ENCODE assay signal across 1 cellular context in the genomic region with DNA sequence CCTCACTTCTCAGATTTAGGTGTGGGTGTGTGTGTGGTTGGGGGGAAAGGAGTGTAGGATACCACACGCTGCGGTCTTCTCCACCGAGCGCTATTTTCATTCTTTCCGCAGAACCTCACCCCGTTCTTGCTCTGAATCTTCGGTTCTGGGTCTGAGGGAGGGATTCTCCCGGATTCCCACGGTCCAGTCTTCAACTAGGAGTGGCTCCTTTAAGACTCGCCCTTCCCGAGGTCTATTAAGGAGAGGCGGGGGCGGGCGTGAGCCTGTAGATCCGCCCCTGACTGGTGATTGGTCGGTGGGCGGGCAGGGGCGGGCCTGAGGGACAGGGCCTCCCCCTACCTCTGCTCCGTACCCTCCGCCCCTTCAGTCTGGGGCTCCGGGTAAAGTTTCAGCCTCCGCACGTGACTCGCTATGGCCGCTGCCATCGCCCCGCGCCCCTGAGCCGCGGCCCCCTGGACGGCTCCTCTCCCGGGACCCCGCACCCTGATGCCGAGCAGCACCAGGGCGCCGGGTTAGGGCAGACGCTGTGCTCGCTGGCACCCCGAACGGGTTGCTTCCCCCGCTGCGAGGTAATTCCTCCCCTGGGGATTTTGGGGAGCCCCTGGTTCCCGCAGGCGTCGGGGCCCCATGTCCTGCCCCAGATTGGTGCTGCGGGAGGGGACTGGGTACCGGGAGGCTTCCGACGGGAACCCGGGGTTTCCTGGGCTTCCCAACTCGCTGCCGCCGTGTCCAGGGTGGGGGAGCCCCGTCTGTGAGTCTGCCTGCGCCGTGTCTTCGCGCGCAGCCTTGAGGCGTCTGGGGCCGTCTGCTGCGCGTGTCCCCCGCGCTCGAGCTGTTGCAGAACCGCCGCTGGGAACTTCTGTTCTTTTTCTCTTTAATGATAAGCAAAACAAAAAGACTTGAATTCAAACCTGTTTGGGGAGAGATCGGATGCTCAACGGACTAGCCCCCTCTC.
TF ChIP-seq lines count a peak whose summit lies in the region.

No MANE protein-coding gene starts in this region.

TF ChIP-seq in HepG2, 621 proteins besides CTCF, POLR2A, EP300 and RAD21 (continued from another document and continues in another):
- TF ChIP-seq, protein P1, sequence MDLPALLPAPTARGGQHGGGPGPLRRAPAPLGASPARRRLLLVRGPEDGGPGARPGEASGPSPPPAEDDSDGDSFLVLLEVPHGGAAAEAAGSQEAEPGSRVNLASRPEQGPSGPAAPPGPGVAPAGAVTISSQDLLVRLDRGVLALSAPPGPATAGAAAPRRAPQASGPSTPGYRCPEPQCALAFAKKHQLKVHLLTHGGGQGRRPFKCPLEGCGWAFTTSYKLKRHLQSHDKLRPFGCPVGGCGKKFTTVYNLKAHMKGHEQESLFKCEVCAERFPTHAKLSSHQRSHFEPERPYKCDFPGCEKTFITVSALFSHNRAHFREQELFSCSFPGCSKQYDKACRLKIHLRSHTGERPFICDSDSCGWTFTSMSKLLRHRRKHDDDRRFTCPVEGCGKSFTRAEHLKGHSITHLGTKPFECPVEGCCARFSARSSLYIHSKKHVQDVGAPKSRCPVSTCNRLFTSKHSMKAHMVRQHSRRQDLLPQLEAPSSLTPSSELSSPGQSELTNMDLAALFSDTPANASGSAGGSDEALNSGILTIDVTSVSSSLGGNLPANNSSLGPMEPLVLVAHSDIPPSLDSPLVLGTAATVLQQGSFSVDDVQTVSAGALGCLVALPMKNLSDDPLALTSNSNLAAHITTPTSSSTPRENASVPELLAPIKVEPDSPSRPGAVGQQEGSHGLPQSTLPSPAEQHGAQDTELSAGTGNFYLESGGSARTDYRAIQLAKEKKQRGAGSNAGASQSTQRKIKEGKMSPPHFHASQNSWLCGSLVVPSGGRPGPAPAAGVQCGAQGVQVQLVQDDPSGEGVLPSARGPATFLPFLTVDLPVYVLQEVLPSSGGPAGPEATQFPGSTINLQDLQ (CRISPR knock-in tag; IDR thresholded peaks at IDR 0.05), result peak; percentile 54; the same call in 1 of the 2 replicates
- TF ChIP-seq ZFP82 (CRISPR knock-in tag; IDR thresholded peaks at IDR 0.05; ENCODE audit: borderline replicate concordance) (peak; percentile 76), ZMAT3 (CRISPR knock-in tag; conservative IDR thresholded peaks at IDR 0.05) (0 out of 2 replicates have a peak, but pooled peaks have one; percentile 43), YY1 (IDR thresholded peaks at IDR 0.05; ENCODE audit: insufficient read depth, insufficient replicate concordance, low read depth, low read length) (peak; percentile 94), ZNF670 (CRISPR knock-in tag; IDR thresholded peaks at IDR 0.05; ENCODE audit: borderline replicate concordance) (0 out of 2 replicates have a peak, but pooled peaks have one; percentile 78), SIX1 (CRISPR knock-in tag; IDR thresholded peaks at IDR 0.05; ENCODE audit: borderline replicate concordance) (peak; percentile 86), CHD4 (IDR thresholded peaks at IDR 0.05; ENCODE audit: borderline replicate concordance, low read length) (peak; percentile 63; the same call in 1 of the 2 replicates), HMG20B (CRISPR knock-in tag; conservative IDR thresholded peaks at IDR 0.05) (no peak), SIX4 (CRISPR knock-in tag; IDR thresholded peaks at IDR 0.05) (peak; percentile 57; the same call in 1 of the 2 replicates), ZNF274 (CRISPR knock-in tag; IDR thresholded peaks at IDR 0.05) (peak; percentile 69; the same call in 1 of the 2 replicates), FOXO1 (CRISPR knock-in tag; IDR thresholded peaks at IDR 0.05) (peak; percentile 26; the same call in 1 of the 2 replicates), NR2F2 (IDR thresholded peaks at IDR 0.05; ENCODE audit: borderline replicate concordance, low read depth) (no peak; the same call in 1 of the 2 replicates), RXRB (CRISPR knock-in tag; IDR thresholded peaks at IDR 0.05; ENCODE audit: borderline replicate concordance) (peak; percentile 61; the same call in 1 of the 2 replicates), SRSF1 (optimal IDR thresholded peaks at IDR 0.05; ENCODE audit: low read depth, low read length) (no peak), TP53 (CRISPR knock-in tag; conservative IDR thresholded peaks at IDR 0.05) (no peak), ZNF205 (CRISPR knock-in tag; IDR thresholded peaks at IDR 0.05) (peak; percentile 73; the same call in 1 of the 2 replicates), SKI (IDR thresholded peaks at IDR 0.05; ENCODE audit: partially characterized antibody) (peak; percentile 50), KAT7 (CRISPR knock-in tag; IDR thresholded peaks at IDR 0.05; ENCODE audit: borderline replicate concordance) (peak; percentile 92), TARDBP (CRISPR knock-in tag; IDR thresholded peaks at IDR 0.05) (no peak), ZNF605 (CRISPR knock-in tag; IDR thresholded peaks at IDR 0.05) (peak; percentile 96), ZSCAN12 (CRISPR knock-in tag; IDR thresholded peaks at IDR 0.05) (peak; percentile 46; the same call in 1 of the 2 replicates), GABPA (IDR thresholded peaks at IDR 0.05; ENCODE audit: low read depth, low read length) (no peak), GABPA (CRISPR knock-in tag; IDR thresholded peaks at IDR 0.05; ENCODE audit: low read depth) (0 out of 2 replicates have a peak, but pooled peaks have one; percentile 15), BCL6 (CRISPR knock-in tag; IDR thresholded peaks at IDR 0.05) (peak; percentile 69)
- TF ChIP-seq, protein P2, sequence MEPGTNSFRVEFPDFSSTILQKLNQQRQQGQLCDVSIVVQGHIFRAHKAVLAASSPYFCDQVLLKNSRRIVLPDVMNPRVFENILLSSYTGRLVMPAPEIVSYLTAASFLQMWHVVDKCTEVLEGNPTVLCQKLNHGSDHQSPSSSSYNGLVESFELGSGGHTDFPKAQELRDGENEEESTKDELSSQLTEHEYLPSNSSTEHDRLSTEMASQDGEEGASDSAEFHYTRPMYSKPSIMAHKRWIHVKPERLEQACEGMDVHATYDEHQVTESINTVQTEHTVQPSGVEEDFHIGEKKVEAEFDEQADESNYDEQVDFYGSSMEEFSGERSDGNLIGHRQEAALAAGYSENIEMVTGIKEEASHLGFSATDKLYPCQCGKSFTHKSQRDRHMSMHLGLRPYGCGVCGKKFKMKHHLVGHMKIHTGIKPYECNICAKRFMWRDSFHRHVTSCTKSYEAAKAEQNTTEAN (CRISPR knock-in tag; conservative IDR thresholded peaks at IDR 0.05), result no peak; the same call in 1 of the 2 replicates
- TF ChIP-seq, protein P3, sequence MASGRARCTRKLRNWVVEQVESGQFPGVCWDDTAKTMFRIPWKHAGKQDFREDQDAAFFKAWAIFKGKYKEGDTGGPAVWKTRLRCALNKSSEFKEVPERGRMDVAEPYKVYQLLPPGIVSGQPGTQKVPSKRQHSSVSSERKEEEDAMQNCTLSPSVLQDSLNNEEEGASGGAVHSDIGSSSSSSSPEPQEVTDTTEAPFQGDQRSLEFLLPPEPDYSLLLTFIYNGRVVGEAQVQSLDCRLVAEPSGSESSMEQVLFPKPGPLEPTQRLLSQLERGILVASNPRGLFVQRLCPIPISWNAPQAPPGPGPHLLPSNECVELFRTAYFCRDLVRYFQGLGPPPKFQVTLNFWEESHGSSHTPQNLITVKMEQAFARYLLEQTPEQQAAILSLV (CRISPR knock-in tag; IDR thresholded peaks at IDR 0.05; ENCODE audit: borderline replicate concordance), result peak; percentile 32; the same call in 1 of the 2 replicates
- TF ChIP-seq, protein P4, sequence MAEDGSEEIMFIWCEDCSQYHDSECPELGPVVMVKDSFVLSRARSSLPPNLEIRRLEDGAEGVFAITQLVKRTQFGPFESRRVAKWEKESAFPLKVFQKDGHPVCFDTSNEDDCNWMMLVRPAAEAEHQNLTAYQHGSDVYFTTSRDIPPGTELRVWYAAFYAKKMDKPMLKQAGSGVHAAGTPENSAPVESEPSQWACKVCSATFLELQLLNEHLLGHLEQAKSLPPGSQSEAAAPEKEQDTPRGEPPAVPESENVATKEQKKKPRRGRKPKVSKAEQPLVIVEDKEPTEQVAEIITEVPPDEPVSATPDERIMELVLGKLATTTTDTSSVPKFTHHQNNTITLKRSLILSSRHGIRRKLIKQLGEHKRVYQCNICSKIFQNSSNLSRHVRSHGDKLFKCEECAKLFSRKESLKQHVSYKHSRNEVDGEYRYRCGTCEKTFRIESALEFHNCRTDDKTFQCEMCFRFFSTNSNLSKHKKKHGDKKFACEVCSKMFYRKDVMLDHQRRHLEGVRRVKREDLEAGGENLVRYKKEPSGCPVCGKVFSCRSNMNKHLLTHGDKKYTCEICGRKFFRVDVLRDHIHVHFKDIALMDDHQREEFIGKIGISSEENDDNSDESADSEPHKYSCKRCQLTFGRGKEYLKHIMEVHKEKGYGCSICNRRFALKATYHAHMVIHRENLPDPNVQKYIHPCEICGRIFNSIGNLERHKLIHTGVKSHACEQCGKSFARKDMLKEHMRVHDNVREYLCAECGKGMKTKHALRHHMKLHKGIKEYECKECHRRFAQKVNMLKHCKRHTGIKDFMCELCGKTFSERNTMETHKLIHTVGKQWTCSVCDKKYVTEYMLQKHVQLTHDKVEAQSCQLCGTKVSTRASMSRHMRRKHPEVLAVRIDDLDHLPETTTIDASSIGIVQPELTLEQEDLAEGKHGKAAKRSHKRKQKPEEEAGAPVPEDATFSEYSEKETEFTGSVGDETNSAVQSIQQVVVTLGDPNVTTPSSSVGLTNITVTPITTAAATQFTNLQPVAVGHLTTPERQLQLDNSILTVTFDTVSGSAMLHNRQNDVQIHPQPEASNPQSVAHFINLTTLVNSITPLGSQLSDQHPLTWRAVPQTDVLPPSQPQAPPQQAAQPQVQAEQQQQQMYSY (CRISPR knock-in tag; IDR thresholded peaks at IDR 0.05), result no peak
- TF ChIP-seq, protein P5, sequence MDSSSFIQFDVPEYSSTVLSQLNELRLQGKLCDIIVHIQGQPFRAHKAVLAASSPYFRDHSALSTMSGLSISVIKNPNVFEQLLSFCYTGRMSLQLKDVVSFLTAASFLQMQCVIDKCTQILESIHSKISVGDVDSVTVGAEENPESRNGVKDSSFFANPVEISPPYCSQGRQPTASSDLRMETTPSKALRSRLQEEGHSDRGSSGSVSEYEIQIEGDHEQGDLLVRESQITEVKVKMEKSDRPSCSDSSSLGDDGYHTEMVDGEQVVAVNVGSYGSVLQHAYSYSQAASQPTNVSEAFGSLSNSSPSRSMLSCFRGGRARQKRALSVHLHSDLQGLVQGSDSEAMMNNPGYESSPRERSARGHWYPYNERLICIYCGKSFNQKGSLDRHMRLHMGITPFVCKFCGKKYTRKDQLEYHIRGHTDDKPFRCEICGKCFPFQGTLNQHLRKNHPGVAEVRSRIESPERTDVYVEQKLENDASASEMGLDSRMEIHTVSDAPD (CRISPR knock-in tag; IDR thresholded peaks at IDR 0.05), result no peak
- TF ChIP-seq, protein P6, sequence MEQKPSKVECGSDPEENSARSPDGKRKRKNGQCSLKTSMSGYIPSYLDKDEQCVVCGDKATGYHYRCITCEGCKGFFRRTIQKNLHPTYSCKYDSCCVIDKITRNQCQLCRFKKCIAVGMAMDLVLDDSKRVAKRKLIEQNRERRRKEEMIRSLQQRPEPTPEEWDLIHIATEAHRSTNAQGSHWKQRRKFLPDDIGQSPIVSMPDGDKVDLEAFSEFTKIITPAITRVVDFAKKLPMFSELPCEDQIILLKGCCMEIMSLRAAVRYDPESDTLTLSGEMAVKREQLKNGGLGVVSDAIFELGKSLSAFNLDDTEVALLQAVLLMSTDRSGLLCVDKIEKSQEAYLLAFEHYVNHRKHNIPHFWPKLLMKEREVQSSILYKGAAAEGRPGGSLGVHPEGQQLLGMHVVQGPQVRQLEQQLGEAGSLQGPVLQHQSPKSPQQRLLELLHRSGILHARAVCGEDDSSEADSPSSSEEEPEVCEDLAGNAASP (CRISPR knock-in tag; IDR thresholded peaks at IDR 0.05; ENCODE audit: borderline replicate concordance), result peak; percentile 61
- TF ChIP-seq, protein P7, sequence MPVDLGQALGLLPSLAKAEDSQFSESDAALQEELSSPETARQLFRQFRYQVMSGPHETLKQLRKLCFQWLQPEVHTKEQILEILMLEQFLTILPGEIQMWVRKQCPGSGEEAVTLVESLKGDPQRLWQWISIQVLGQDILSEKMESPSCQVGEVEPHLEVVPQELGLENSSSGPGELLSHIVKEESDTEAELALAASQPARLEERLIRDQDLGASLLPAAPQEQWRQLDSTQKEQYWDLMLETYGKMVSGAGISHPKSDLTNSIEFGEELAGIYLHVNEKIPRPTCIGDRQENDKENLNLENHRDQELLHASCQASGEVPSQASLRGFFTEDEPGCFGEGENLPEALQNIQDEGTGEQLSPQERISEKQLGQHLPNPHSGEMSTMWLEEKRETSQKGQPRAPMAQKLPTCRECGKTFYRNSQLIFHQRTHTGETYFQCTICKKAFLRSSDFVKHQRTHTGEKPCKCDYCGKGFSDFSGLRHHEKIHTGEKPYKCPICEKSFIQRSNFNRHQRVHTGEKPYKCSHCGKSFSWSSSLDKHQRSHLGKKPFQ (CRISPR knock-in tag; IDR thresholded peaks at IDR 0.05; ENCODE audit: insufficient replicate concordance), result peak; percentile 76
- TF ChIP-seq, protein P8, sequence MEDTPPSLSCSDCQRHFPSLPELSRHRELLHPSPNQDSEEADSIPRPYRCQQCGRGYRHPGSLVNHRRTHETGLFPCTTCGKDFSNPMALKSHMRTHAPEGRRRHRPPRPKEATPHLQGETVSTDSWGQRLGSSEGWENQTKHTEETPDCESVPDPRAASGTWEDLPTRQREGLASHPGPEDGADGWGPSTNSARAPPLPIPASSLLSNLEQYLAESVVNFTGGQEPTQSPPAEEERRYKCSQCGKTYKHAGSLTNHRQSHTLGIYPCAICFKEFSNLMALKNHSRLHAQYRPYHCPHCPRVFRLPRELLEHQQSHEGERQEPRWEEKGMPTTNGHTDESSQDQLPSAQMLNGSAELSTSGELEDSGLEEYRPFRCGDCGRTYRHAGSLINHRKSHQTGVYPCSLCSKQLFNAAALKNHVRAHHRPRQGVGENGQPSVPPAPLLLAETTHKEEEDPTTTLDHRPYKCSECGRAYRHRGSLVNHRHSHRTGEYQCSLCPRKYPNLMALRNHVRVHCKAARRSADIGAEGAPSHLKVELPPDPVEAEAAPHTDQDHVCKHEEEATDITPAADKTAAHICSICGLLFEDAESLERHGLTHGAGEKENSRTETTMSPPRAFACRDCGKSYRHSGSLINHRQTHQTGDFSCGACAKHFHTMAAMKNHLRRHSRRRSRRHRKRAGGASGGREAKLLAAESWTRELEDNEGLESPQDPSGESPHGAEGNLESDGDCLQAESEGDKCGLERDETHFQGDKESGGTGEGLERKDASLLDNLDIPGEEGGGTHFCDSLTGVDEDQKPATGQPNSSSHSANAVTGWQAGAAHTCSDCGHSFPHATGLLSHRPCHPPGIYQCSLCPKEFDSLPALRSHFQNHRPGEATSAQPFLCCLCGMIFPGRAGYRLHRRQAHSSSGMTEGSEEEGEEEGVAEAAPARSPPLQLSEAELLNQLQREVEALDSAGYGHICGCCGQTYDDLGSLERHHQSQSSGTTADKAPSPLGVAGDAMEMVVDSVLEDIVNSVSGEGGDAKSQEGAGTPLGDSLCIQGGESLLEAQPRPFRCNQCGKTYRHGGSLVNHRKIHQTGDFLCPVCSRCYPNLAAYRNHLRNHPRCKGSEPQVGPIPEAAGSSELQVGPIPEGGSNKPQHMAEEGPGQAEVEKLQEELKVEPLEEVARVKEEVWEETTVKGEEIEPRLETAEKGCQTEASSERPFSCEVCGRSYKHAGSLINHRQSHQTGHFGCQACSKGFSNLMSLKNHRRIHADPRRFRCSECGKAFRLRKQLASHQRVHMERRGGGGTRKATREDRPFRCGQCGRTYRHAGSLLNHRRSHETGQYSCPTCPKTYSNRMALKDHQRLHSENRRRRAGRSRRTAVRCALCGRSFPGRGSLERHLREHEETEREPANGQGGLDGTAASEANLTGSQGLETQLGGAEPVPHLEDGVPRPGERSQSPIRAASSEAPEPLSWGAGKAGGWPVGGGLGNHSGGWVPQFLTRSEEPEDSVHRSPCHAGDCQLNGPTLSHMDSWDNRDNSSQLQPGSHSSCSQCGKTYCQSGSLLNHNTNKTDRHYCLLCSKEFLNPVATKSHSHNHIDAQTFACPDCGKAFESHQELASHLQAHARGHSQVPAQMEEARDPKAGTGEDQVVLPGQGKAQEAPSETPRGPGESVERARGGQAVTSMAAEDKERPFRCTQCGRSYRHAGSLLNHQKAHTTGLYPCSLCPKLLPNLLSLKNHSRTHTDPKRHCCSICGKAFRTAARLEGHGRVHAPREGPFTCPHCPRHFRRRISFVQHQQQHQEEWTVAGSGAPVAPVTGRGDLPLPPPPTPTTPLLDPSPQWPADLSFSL (CRISPR knock-in tag; IDR thresholded peaks at IDR 0.05), result no peak
